In genomic region chr14:76953196-76953945, GRCh38 we compare ENCODE assay signal across 8 cellular contexts.
DNase-seq lines count a peak whose midpoint lies in the region; ATAC-seq and TF ChIP-seq lines count a peak whose summit lies in the region.

No MANE protein-coding gene starts in this region.

- peak overlapping the region; percentile 53 for H3K4me3 Mint-ChIP-seq in activated naive CD8-positive, alpha-beta T cell treated with anti-CD3 and anti-CD28 coated beads, Interleukin-2, amount 50 U/mL, for 24 hours

- intact Hi-C loops in Panc1 (cut with micrococcal nuclease; ENCODE audit: unreplicated experiment): no loop called here
- intact Hi-C loops in sigmoid colon (cut with DNase I): no loop called here

- TF ChIP-seq CTCF in Panc1 (IDR thresholded peaks at IDR 0.05): no peak
- no peak for TF ChIP-seq CTCF in cardiac muscle cell (IDR thresholded peaks at IDR 0.05; ENCODE audit: low read depth, low read length)
- no peak for TF ChIP-seq CTCF in sigmoid colon (IDR thresholded peaks at IDR 0.05)

- no peak for TF ChIP-seq EP300 in sigmoid colon (IDR thresholded peaks at IDR 0.05)

- in situ Hi-C loops in Panc1 (cut with HindIII; ENCODE audit: low pct_unique_long_range_greater_than_20kb, low sequenced_read_pairs): no loop called here

- H3K36me3 Mint-ChIP-seq in activated naive CD8-positive, alpha-beta T cell treated with anti-CD3 and anti-CD28 coated beads, Interleukin-2, amount 50 U/mL, for 24 hours (ENCODE audit: low read depth): no peaks in the 10 kb centered on the region

- ATAC-seq in Panc1: peak; percentile 74
- ATAC-seq in activated naive CD8-positive, alpha-beta T cell treated with anti-CD3 and anti-CD28 coated beads, Interleukin-2, amount 50 U/mL, for 24 hours: no peak

- H3K27ac ChIP-seq in Panc1 (ENCODE audit: low read length) (peak overlapping the region; percentile 98), cardiac muscle cell (peak overlapping the region; percentile 66), sigmoid colon (peak overlapping the region; percentile 91 to 97 (median 96))

- H3K4me3 ChIP-seq in Panc1 (ENCODE audit: low read depth in 2 of 2, low read length in 2 of 2) (peak overlapping the region; percentile 12 to 29; a peak in 3 of 4 replicates), cardiac muscle cell (no peak overlapping the region), sigmoid colon (peak overlapping the region in 3 of 4 donors; percentile 26 to 37 (median 36))

- no peaks in the 10 kb centered on the region for H3K27me3 Mint-ChIP-seq in activated naive CD8-positive, alpha-beta T cell treated with anti-CD3 and anti-CD28 coated beads, Interleukin-2, amount 50 U/mL, for 24 hours

- no TSS peak for BruUV-seq in Panc1 (replicated peaks; lab: Mats Ljungman, UMichigan)

- H3K9me3 Mint-ChIP-seq in activated naive CD8-positive, alpha-beta T cell treated with anti-CD3 and anti-CD28 coated beads, Interleukin-2, amount 50 U/mL, for 24 hours: no peaks in the 10 kb centered on the region

- peak overlapping the region; percentile 85 for H3K27ac Mint-ChIP-seq in activated naive CD8-positive, alpha-beta T cell treated with anti-CD3 and anti-CD28 coated beads, Interleukin-2, amount 50 U/mL, for 24 hours

- H3K4me1 ChIP-seq in Panc1 (ENCODE audit: control insufficient read depth, insufficient read depth, low read length) (peaks cover 64% of the 10 kb centered on the region), cardiac muscle cell (ENCODE audit: low read depth) (peaks cover 24% of the 10 kb centered on the region), sigmoid colon (peaks cover under 1 to 78% (median 72%) of the 10 kb centered on the region in 4 donors)

- peaks cover 72% of the 10 kb centered on the region for H3K4me1 Mint-ChIP-seq in activated naive CD8-positive, alpha-beta T cell treated with anti-CD3 and anti-CD28 coated beads, Interleukin-2, amount 50 U/mL, for 24 hours

- DNase-seq in NCI-H1417 (lab: John Stamatoyannopoulos, UW) (peak in 2 of 3 experiments; percentile 36 to 41), NCI-H1417 treated with DMSO at 0.1 percent for 48 hours (lab: John Stamatoyannopoulos, UW) (no peak), Panc1 (ENCODE audit: low read depth, low spot score) (no peak), cardiac muscle cell (ENCODE audit: low read depth in 1 of 2, low spot score in 1 of 2) (peak in 1 of 2 donors; percentile 77), sigmoid colon (peak; percentile 90), NCI-H526 (lab: John Stamatoyannopoulos, UW) (no peak), NCI-H1436 treated with DMSO at 0.1 percent for 48 hours (lab: John Stamatoyannopoulos, UW) (no peak)
- DNase-seq in activated naive CD8-positive, alpha-beta T cell treated with anti-CD3 and anti-CD28 coated beads, Interleukin-2, amount 50 U/mL, for 24 hours: peak; percentile 53

- 25 to 36% methylated on average over 12 of the region's 12 CpGs for WGBS in sigmoid colon, 2 donors

- H3K27me3 ChIP-seq in Panc1 (ENCODE audit: control insufficient read depth, insufficient read depth, low read length): no peaks in the 10 kb centered on the region
- H3K27me3 ChIP-seq in cardiac muscle cell: no peaks in the 10 kb centered on the region
- H3K27me3 ChIP-seq in sigmoid colon: no peaks in the 10 kb centered on the region

- CTCF ChIA-PET in Panc1 (lab: Charles Lee): interaction anchor here (0.9 kb wide), 1 partner anchor 39 kb away, joined by 7 read pairs; no protein-coding TSS in a partner anchor

- TF ChIP-seq POLR2A in sigmoid colon (IDR thresholded peaks at IDR 0.05): no peak

- H3K9me3 ChIP-seq in Panc1 (ENCODE audit: control insufficient read depth, insufficient read depth, low read depth, low read length) (no peaks in the 10 kb centered on the region), cardiac muscle cell (ENCODE audit: low read depth) (no peaks in the 10 kb centered on the region), sigmoid colon (no peaks in the 10 kb centered on the region)

- POLR2A ChIA-PET in Panc1 (lab: Charles Lee): interaction anchor here (0.6 kb wide), 1 partner anchor 69 kb away, joined by 6 read pairs; no protein-coding TSS in a partner anchor

- H3K36me3 ChIP-seq in Panc1 (ENCODE audit: control insufficient read depth, insufficient read depth, low read length) (no peaks in the 10 kb centered on the region), cardiac muscle cell (no peaks in the 10 kb centered on the region), sigmoid colon (no peaks in the 10 kb centered on the region)

Comparison
In these comparisons a context has a peak if more than half of its experiments do, and no peak if none do; other contexts are left out.
1. DNase-seq: peak in NCI-H1417 (2 of 3), activated naive CD8-positive, alpha-beta T cell treated with anti-CD3 and anti-CD28 coated beads, Interleukin-2, amount 50 U/mL, for 24 hours (single experiment) and sigmoid colon (single experiment); none in NCI-H1417 treated with DMSO at 0.1 percent for 48 hours (single experiment), Panc1 (single experiment), NCI-H526 (0 of 2) and NCI-H1436 treated with DMSO at 0.1 percent for 48 hours (single experiment).
2. Peak in every context shown above with its lines, with median percentiles within 50 percentile points of each other: H3K27ac ChIP-seq.